Comparison of ENCODE assay signal across 18 cellular contexts in the genomic region with DNA sequence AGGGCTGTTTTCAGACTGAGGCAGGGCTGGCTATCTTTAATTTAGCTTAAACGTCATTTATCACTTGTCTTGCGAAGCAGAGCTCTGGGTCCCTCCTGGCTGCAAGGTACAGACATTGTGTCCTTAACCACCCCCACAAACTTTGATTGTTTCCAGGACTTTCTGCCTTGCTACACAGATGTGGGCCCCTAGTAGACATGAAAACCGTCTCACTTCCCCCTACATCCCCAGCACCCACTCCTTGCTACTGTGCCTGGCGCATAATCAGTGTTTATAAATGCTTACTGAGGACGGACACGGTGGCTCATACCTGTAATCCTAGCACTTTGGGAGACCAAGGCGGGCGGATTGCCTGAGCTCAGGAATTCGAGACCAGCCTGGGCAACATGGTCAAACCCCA. TPM values are rescaled to one million over a fixed set of nuclear protein-coding genes. Genes with fewer than 3 reads are reported as not detected.
DNase-seq lines count a peak whose midpoint lies in the region; ATAC-seq and TF ChIP-seq lines count a peak whose summit lies in the region.
"Had no signal": no experiment of that assay in that cellular context is flagged by ENCODE, and none has a peak within 500 bp of the region (broad histone marks: within the 10 kb centered on the region; RNA-seq: fewer than 3 reads in every experiment).

No MANE protein-coding gene starts in this region.

- no peak for TF ChIP-seq CTCF in BE2C (IDR thresholded peaks at IDR 0.05; ENCODE audit: low read depth, low read length)
- TF ChIP-seq CTCF in GM10248 (IDR thresholded peaks at IDR 0.05; ENCODE audit: control extremely low read depth, extremely low read depth, low read depth, missing control alignments), result no peak

- H3K36me3 Mint-ChIP-seq in CD8-positive, alpha-beta memory T cell, result peaks cover 0 to 10% (median 2%) of the 10 kb centered on the region in 3 donors
- peaks cover 14% of the 10 kb centered on the region for H3K36me3 Mint-ChIP-seq in activated T-helper 1 cell treated with anti-CD3 and anti-CD28 coated beads, Interleukin-12 subunit alpha, Interleukin-12 subunit beta, Interleukin-2, Interleukin-4 antibody, amounts not matched to agents 30 ng/mL and 10 ng/mL and 1 ng/mL, durations not matched to agents 14 hours and 24 hours and 36 hours (ENCODE audit: low read depth)
- peaks cover 0 to 18% (median 3%) of the 10 kb centered on the region in 5 donors for H3K36me3 Mint-ChIP-seq in naive thymus-derived CD4-positive, alpha-beta T cell

- H3K9me3 ChIP-seq in BE2C, result no peaks in the 10 kb centered on the region
- no peaks in the 10 kb centered on the region for H3K9me3 ChIP-seq in CD8-positive, alpha-beta memory T cell (ENCODE audit: low read length)
- no peaks in the 10 kb centered on the region for H3K9me3 ChIP-seq in naive thymus-derived CD4-positive, alpha-beta T cell (ENCODE audit: control insufficient read depth in 2 of 3, low read length in 3 of 3)
- H3K9me3 ChIP-seq: gastroesophageal sphincter had no signal

- intact Hi-C loops in activated T-helper 1 cell treated with anti-CD3 and anti-CD28 coated beads, Interleukin-12 subunit alpha, Interleukin-12 subunit beta, Interleukin-2, Interleukin-4 antibody, amounts not matched to agents 30 ng/mL and 10 ng/mL and 1 ng/mL, durations not matched to agents 14 hours and 24 hours and 36 hours (cut with micrococcal nuclease), result loop anchor here (5.0 to 10.0 kb wide), 3 partner anchors 223 to 405 kb away; no protein-coding TSS in a partner anchor
- intact Hi-C loops in naive thymus-derived CD4-positive, alpha-beta T cell (cut with micrococcal nuclease), result loop anchor here in 1 of 2 donors (5.0 to 10.0 kb wide), 3 partner anchors 223 to 1135 kb away; a partner anchor contains a TSS

- peaks cover 90 to 99% (median 99%) of the 10 kb centered on the region in 3 donors for H3K4me1 Mint-ChIP-seq in CD8-positive, alpha-beta memory T cell
- peaks cover 84% of the 10 kb centered on the region for H3K4me1 Mint-ChIP-seq in activated T-helper 1 cell treated with anti-CD3 and anti-CD28 coated beads, Interleukin-12 subunit alpha, Interleukin-12 subunit beta, Interleukin-2, Interleukin-4 antibody, amounts not matched to agents 30 ng/mL and 10 ng/mL and 1 ng/mL, durations not matched to agents 14 hours and 24 hours and 36 hours (ENCODE audit: low read depth)
- H3K4me1 Mint-ChIP-seq in naive thymus-derived CD4-positive, alpha-beta T cell, result peaks cover 72 to 99% (median 95%) of the 10 kb centered on the region in 7 donors

- H3K36me3 ChIP-seq in BE2C, result no peaks in the 10 kb centered on the region
- H3K36me3 ChIP-seq in CD8-positive, alpha-beta memory T cell (ENCODE audit: insufficient read depth, low read length), result no peaks in the 10 kb centered on the region
- H3K36me3 ChIP-seq in naive thymus-derived CD4-positive, alpha-beta T cell (ENCODE audit: control insufficient read depth in 2 of 3, insufficient read depth in 3 of 3, low read length in 3 of 3), result no peaks in the 10 kb centered on the region
- H3K36me3 ChIP-seq: gastroesophageal sphincter had no signal

- peak overlapping the region in 5 of 7 donors; percentile 45 to 78 (median 58) for H3K4me3 Mint-ChIP-seq in CD8-positive, alpha-beta memory T cell
- H3K4me3 Mint-ChIP-seq in activated T-helper 1 cell treated with anti-CD3 and anti-CD28 coated beads, Interleukin-12 subunit alpha, Interleukin-12 subunit beta, Interleukin-2, Interleukin-4 antibody, amounts not matched to agents 30 ng/mL and 10 ng/mL and 1 ng/mL, durations not matched to agents 14 hours and 24 hours and 36 hours, result no peak overlapping the region
- peak overlapping the region in 7 of 10 donors; percentile 2 to 83 (median 50) for H3K4me3 Mint-ChIP-seq in naive thymus-derived CD4-positive, alpha-beta T cell

- H3K27ac ChIP-seq in CD8-positive, alpha-beta memory T cell (ENCODE audit: low read depth, low read length), result no peak overlapping the region
- H3K27ac ChIP-seq in naive thymus-derived CD4-positive, alpha-beta T cell (ENCODE audit: low read depth, low read length), result no peak overlapping the region
- H3K27ac ChIP-seq: gastroesophageal sphincter, HL-60, KMS-11, parathyroid adenoma, PC-9 had no signal

- CTCF ChIA-PET in CD8-positive, alpha-beta memory T cell (lab: Charles Lee), result interaction anchor here (1.3 to 2.7 kb wide), 2 partner anchors 27 to 85 kb away, joined by 3 to 7 read pairs; no protein-coding TSS in a partner anchor
- CTCF ChIA-PET in naive thymus-derived CD4-positive, alpha-beta T cell (lab: Charles Lee), result no interaction called here
- CTCF ChIA-PET in GM10248 (lab: Yijun Ruan, JAX), result interaction anchor here (1.3 to 3.3 kb wide), 4 partner anchors 9 to 27 kb away, joined by 3 to 12 read pairs (median 6); no protein-coding TSS in a partner anchor

- no peaks in the 10 kb centered on the region for H3K27me3 Mint-ChIP-seq in CD8-positive, alpha-beta memory T cell
- no peaks in the 10 kb centered on the region for H3K27me3 Mint-ChIP-seq in activated T-helper 1 cell treated with anti-CD3 and anti-CD28 coated beads, Interleukin-12 subunit alpha, Interleukin-12 subunit beta, Interleukin-2, Interleukin-4 antibody, amounts not matched to agents 30 ng/mL and 10 ng/mL and 1 ng/mL, durations not matched to agents 14 hours and 24 hours and 36 hours (ENCODE audit: insufficient read depth)
- no peaks in the 10 kb centered on the region for H3K27me3 Mint-ChIP-seq in naive thymus-derived CD4-positive, alpha-beta T cell

- H3K4me3 ChIP-seq in BE2C (ENCODE audit: low read depth, low read length), result no peak overlapping the region
- H3K4me3 ChIP-seq in CD8-positive, alpha-beta memory T cell (ENCODE audit: low read length), result no peak overlapping the region
- H3K4me3 ChIP-seq in naive thymus-derived CD4-positive, alpha-beta T cell (ENCODE audit: low read length), result no peak overlapping the region
- H3K4me3 ChIP-seq: gastroesophageal sphincter, PC-9 had no signal

- no peaks in the 10 kb centered on the region for H3K9me3 Mint-ChIP-seq in CD8-positive, alpha-beta memory T cell
- no peaks in the 10 kb centered on the region for H3K9me3 Mint-ChIP-seq in activated T-helper 1 cell treated with anti-CD3 and anti-CD28 coated beads, Interleukin-12 subunit alpha, Interleukin-12 subunit beta, Interleukin-2, Interleukin-4 antibody, amounts not matched to agents 30 ng/mL and 10 ng/mL and 1 ng/mL, durations not matched to agents 14 hours and 24 hours and 36 hours
- H3K9me3 Mint-ChIP-seq in naive thymus-derived CD4-positive, alpha-beta T cell, result no peaks in the 10 kb centered on the region

- H3K4me1 ChIP-seq in BE2C, result peaks cover 20% of the 10 kb centered on the region
- H3K4me1 ChIP-seq in CD8-positive, alpha-beta memory T cell (ENCODE audit: insufficient read depth, low read length), result peaks cover 95% of the 10 kb centered on the region
- H3K4me1 ChIP-seq in naive thymus-derived CD4-positive, alpha-beta T cell (ENCODE audit: control insufficient read depth in 2 of 2, insufficient read depth in 2 of 2, low read length in 2 of 2), result peaks cover 70 to 73% of the 10 kb centered on the region in 2 donors
- H3K4me1 ChIP-seq: parathyroid adenoma had no signal

- ATAC-seq in naive thymus-derived CD4-positive, alpha-beta T cell, result no peak
- no peak for ATAC-seq in HG03378 (IDR thresholded peaks at IDR 0.05; ENCODE audit: unreplicated experiment)
- ATAC-seq: gastroesophageal sphincter, left lobe of liver had no signal

- H3K27me3 ChIP-seq in BE2C, result no peaks in the 10 kb centered on the region
- H3K27me3 ChIP-seq in CD8-positive, alpha-beta memory T cell (ENCODE audit: insufficient read depth, low read length, poor library complexity, severe bottlenecking), result no peaks in the 10 kb centered on the region
- H3K27me3 ChIP-seq in naive thymus-derived CD4-positive, alpha-beta T cell (ENCODE audit: control insufficient read depth in 2 of 2, insufficient read depth in 2 of 2, low read length in 2 of 2), result no peaks in the 10 kb centered on the region
- H3K27me3 ChIP-seq: gastroesophageal sphincter had no signal

- DNase-seq in BE2C (peak; percentile 15), AG20443 (ENCODE audit: low spot score) (no peak), SKM-1 (lab: John Stamatoyannopoulos, UW; ENCODE audit: unreplicated experiment) (no peak), GM10248 (ENCODE audit: extremely low spot score) (no peak)
- peak in 1 of 5 donors; percentile 33 for DNase-seq in CD8-positive, alpha-beta memory T cell
- DNase-seq in activated T-helper 1 cell treated with anti-CD3 and anti-CD28 coated beads, Interleukin-12 subunit alpha, Interleukin-12 subunit beta, Interleukin-2, Interleukin-4 antibody, amounts not matched to agents 30 ng/mL and 10 ng/mL and 1 ng/mL, durations not matched to agents 14 hours and 24 hours and 36 hours (ENCODE audit: low spot score), result no peak
- no peak for DNase-seq in naive thymus-derived CD4-positive, alpha-beta T cell
- DNase-seq: dermis blood vessel endothelial cell, DMS153, NCI-H1105, NCI-H2107, PC-9 had no signal

- H3K27ac Mint-ChIP-seq in CD8-positive, alpha-beta memory T cell, result peak overlapping the region; percentile 61 to 98 (median 92)
- peak overlapping the region; percentile 34 for H3K27ac Mint-ChIP-seq in activated T-helper 1 cell treated with anti-CD3 and anti-CD28 coated beads, Interleukin-12 subunit alpha, Interleukin-12 subunit beta, Interleukin-2, Interleukin-4 antibody, amounts not matched to agents 30 ng/mL and 10 ng/mL and 1 ng/mL, durations not matched to agents 14 hours and 24 hours and 36 hours
- H3K27ac Mint-ChIP-seq in naive thymus-derived CD4-positive, alpha-beta T cell, result peak overlapping the region; percentile 12 to 97 (median 84)

- POLR2A ChIA-PET in CD8-positive, alpha-beta memory T cell (lab: Charles Lee), result no interaction called here
- POLR2A ChIA-PET in naive thymus-derived CD4-positive, alpha-beta T cell (lab: Charles Lee), result interaction anchor here (0.5 to 10.4 kb wide), 7 partner anchors 9 to 956 kb away, joined by 3 to 97 read pairs (median 4); a partner anchor contains a TSS
- POLR2A ChIA-PET in GM10248 (lab: Yijun Ruan, JAX), result no interaction called here

RNA-seq across cellular contexts. Expression of a gene that starts 54.5 kb away (rescaled TPM):
- 21.6 TPM for polyA plus RNA-seq in BE2C (2012; ENCODE audit: insufficient read depth, insufficient read length, low read depth)
- 100 to 1,000 TPM; 116 to 130 TPM for total RNA-seq in CD8-positive, alpha-beta memory T cell
- polyA plus RNA-seq in CD8-positive, alpha-beta memory T cell, result 120 TPM
- 92.7 and 104 TPM in 2 replicates for total RNA-seq in activated T-helper 1 cell treated with anti-CD3 and anti-CD28 coated beads, Interleukin-12 subunit alpha, Interleukin-12 subunit beta, Interleukin-2, Interleukin-4 antibody, amounts not matched to agents 30 ng/mL and 10 ng/mL and 1 ng/mL, durations not matched to agents 14 hours and 24 hours and 36 hours
- total RNA-seq in naive thymus-derived CD4-positive, alpha-beta T cell, result 100 to 1,000 TPM; 110 to 152 (median 140) TPM
- 10 to 100 TPM; 40.9 to 43.5 TPM for polyA plus RNA-seq in naive thymus-derived CD4-positive, alpha-beta T cell

Comparison
In these comparisons a context has a peak if more than half of its experiments do, and no peak if none do; other contexts are left out.
1. H3K27ac Mint-ChIP-seq: peak in every context shown above with its lines; median percentile 92 in CD8-positive, alpha-beta memory T cell; 84 in naive thymus-derived CD4-positive, alpha-beta T cell; 34 in activated T-helper 1 cell treated with anti-CD3 and anti-CD28 coated beads, Interleukin-12 subunit alpha, Interleukin-12 subunit beta, Interleukin-2, Interleukin-4 antibody, amounts not matched to agents 30 ng/mL and 10 ng/mL and 1 ng/mL, durations not matched to agents 14 hours and 24 hours and 36 hours.